ENCODE assay signal across 8 cellular contexts in the genomic region with DNA sequence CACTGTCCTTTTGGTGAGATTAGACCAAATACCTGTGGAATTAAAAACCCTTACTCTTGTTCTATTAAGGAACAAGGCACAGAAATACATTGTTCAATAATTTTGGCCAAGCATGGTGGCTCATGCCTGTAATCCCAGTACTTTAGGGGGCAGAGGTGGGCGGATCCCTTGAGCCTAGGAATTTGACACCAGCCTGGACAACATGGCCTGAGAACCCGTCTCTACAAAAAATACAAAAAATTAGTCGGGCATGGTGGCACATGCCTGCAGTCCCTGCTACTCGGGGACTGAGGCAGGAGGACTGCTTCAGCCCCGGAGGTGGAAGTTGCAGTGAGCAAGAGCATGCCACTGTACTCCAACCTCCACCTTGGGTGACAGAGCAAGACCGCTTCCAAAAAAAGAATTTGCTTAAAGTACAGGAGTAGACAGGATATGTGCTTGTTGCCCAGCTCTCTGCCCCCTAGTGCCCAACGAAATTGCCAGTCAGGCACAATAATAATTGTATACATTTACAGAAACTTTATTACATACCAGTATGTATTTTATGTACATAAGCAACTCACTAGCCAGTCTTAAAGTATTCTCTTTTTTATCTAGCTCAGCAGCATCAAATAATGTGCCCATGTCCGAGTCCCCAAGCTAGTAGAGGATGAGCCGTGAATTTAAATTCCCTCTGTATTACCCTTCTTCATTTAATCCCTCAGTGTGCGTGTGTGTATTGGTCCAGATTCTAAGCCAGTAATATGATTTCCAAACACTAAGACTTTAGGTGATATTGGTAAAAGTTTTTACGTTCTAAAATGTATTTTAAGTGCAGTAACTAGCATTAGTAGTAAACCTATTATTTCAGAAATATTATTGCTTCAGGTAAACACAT. TPM values are rescaled to one million over a fixed set of nuclear protein-coding genes. Genes with fewer than 3 reads are reported as not detected.
DNase-seq lines count a peak whose midpoint lies in the region; ATAC-seq and TF ChIP-seq lines count a peak whose summit lies in the region.

No MANE protein-coding gene starts in this region.

- H3K9me3 Mint-ChIP-seq in CD4-positive, alpha-beta T cell: no peaks in the 10 kb centered on the region
- H3K9me3 Mint-ChIP-seq in activated T-helper 1 cell treated with anti-CD3 and anti-CD28 coated beads, Interleukin-12 subunit alpha, Interleukin-12 subunit beta, Interleukin-2, Interleukin-4 antibody, amounts not matched to agents 30 ng/mL and 10 ng/mL and 1 ng/mL, durations not matched to agents 14 hours and 24 hours and 36 hours: no peaks in the 10 kb centered on the region

- intact Hi-C loops in CD4-positive, alpha-beta T cell (cut with DNase I, micrococcal nuclease): loop anchor here (2.0 to 10.0 kb wide), 5 partner anchors 67 to 1555 kb away; a partner anchor contains a TSS
- intact Hi-C loops in IMR-90 (cut with micrococcal nuclease): no loop called here
- intact Hi-C loops in activated T-helper 1 cell treated with anti-CD3 and anti-CD28 coated beads, Interleukin-12 subunit alpha, Interleukin-12 subunit beta, Interleukin-2, Interleukin-4 antibody, amounts not matched to agents 30 ng/mL and 10 ng/mL and 1 ng/mL, durations not matched to agents 14 hours and 24 hours and 36 hours (cut with micrococcal nuclease): no loop called here

- H4K8ac ChIP-seq in IMR-90 (ENCODE audit: low read depth in 2 of 2, low read length in 2 of 2): no peak overlapping the region

- 100% methylated on average over 1 of the region's 11 CpGs; no CpG with 5 or more reads in 1 of the 2 experiments for WGBS in IMR-90 (ENCODE audit: extremely low coverage in 2 of 2, insufficient read length in 1 of 2), 2 experiments
- WGBS in hepatocyte (ENCODE audit: low lambda C conversion rate, missing lambda C conversion rate): 70% methylated on average over 11 of the region's 11 CpGs
- 77% methylated on average over 11 of the region's 11 CpGs for WGBS in smooth muscle cell (ENCODE audit: low lambda C conversion rate)

- peak overlapping the region; percentile 99 for H3K27ac Mint-ChIP-seq in CD4-positive, alpha-beta T cell
- H3K27ac Mint-ChIP-seq in activated T-helper 1 cell treated with anti-CD3 and anti-CD28 coated beads, Interleukin-12 subunit alpha, Interleukin-12 subunit beta, Interleukin-2, Interleukin-4 antibody, amounts not matched to agents 30 ng/mL and 10 ng/mL and 1 ng/mL, durations not matched to agents 14 hours and 24 hours and 36 hours: peak overlapping the region; percentile 95

- no peak overlapping the region for H2BK5ac ChIP-seq in IMR-90 (ENCODE audit: low read depth, low read length, poor library complexity, severe bottlenecking)

- peak; percentile 35 for TF ChIP-seq CTCF in CD4-positive, alpha-beta T cell (IDR thresholded peaks at IDR 0.05)
- TF ChIP-seq CTCF in IMR-90 (conservative IDR thresholded peaks at IDR 0.05; ENCODE audit: low read depth, low read length): peak; percentile 32; the same call in 1 of the 2 replicates
- TF ChIP-seq CTCF in hepatocyte (IDR thresholded peaks at IDR 0.05; ENCODE audit: poor library complexity): peak; percentile 28
- peak; percentile 18 for TF ChIP-seq CTCF in smooth muscle cell (IDR thresholded peaks at IDR 0.05; ENCODE audit: borderline replicate concordance, insufficient read depth, poor library complexity, severe bottlenecking)

- H3K27me3 ChIP-seq in CD4-positive, alpha-beta T cell (ENCODE audit: control insufficient read depth, insufficient read depth, low read length): no peaks in the 10 kb centered on the region
- no peaks in the 10 kb centered on the region for H3K27me3 ChIP-seq in IMR-90 (ENCODE audit: control insufficient read depth, insufficient read depth, low read length)
- H3K27me3 ChIP-seq in hepatocyte: no peaks in the 10 kb centered on the region
- no peaks in the 10 kb centered on the region for H3K27me3 ChIP-seq in smooth muscle cell (ENCODE audit: low read depth)

- dilution Hi-C loops in IMR-90 (cut with HindIII; ENCODE audit: low sequenced_read_pairs, unreplicated experiment): no loop called here

- peak overlapping the region; percentile 97 for H3K4me3 Mint-ChIP-seq in CD4-positive, alpha-beta T cell
- peak overlapping the region; percentile 97 for H3K4me3 Mint-ChIP-seq in activated T-helper 1 cell treated with anti-CD3 and anti-CD28 coated beads, Interleukin-12 subunit alpha, Interleukin-12 subunit beta, Interleukin-2, Interleukin-4 antibody, amounts not matched to agents 30 ng/mL and 10 ng/mL and 1 ng/mL, durations not matched to agents 14 hours and 24 hours and 36 hours

- no peak overlapping the region for H2BK120ac ChIP-seq in IMR-90 (ENCODE audit: low read depth, low read length)

- no peaks in the 10 kb centered on the region for H3K9me2 ChIP-seq in hepatocyte (replicated peaks; ENCODE audit: insufficient read depth)

- CTCF ChIA-PET in CD4-positive, alpha-beta T cell (lab: Charles Lee): interaction anchor here (2.4 kb wide), 1 partner anchor 24 kb away, joined by 10 read pairs; a partner anchor contains a TSS
- CTCF ChIA-PET in IMR-90 (lab: Yijun Ruan, JAX): no interaction called here

- H3K9ac ChIP-seq in IMR-90 (ENCODE audit: low read depth, low read length) (peak overlapping the region; percentile 80), smooth muscle cell (ENCODE audit: low read depth) (peak overlapping the region; percentile 98)

- H2AK5ac ChIP-seq in IMR-90 (ENCODE audit: low read depth, low read length): no peak overlapping the region

- no peak for TF ChIP-seq RAD21 in IMR-90 (IDR thresholded peaks at IDR 0.05; ENCODE audit: low read length)

- H3K36me3 Mint-ChIP-seq in CD4-positive, alpha-beta T cell (ENCODE audit: low read depth): peaks cover 54% of the 10 kb centered on the region
- H3K36me3 Mint-ChIP-seq in activated T-helper 1 cell treated with anti-CD3 and anti-CD28 coated beads, Interleukin-12 subunit alpha, Interleukin-12 subunit beta, Interleukin-2, Interleukin-4 antibody, amounts not matched to agents 30 ng/mL and 10 ng/mL and 1 ng/mL, durations not matched to agents 14 hours and 24 hours and 36 hours (ENCODE audit: low read depth): peaks cover 27% of the 10 kb centered on the region

- H3K27ac ChIP-seq in CD4-positive, alpha-beta T cell (ENCODE audit: low read depth, low read length): peak overlapping the region; percentile 60
- no peak overlapping the region for H3K27ac ChIP-seq in IMR-90 (ENCODE audit: insufficient read depth, low read length)
- H3K27ac ChIP-seq in hepatocyte: peak overlapping the region; percentile 98
- peak overlapping the region; percentile 94 for H3K27ac ChIP-seq in smooth muscle cell (ENCODE audit: low read depth)

- no TSS peak for BruUV-seq in IMR-90 (replicated peaks; lab: Mats Ljungman, UMichigan)

- peaks cover 34% of the 10 kb centered on the region for H3K79me2 ChIP-seq in hepatocyte
- H3K79me2 ChIP-seq in smooth muscle cell (ENCODE audit: low read depth): peaks cover 32% of the 10 kb centered on the region

- in situ Hi-C loops in IMR-90 (cut with MboI; ENCODE audit: low sequenced_read_pairs): no loop called here

- POLR2A ChIA-PET in CD4-positive, alpha-beta T cell (lab: Charles Lee): interaction anchor here (1.0 to 2.6 kb wide), 5 partner anchors 9 to 104 kb away, joined by 3 to 30 read pairs (median 4); a partner anchor contains a TSS
- POLR2A ChIA-PET in IMR-90 (lab: Charles Lee; ENCODE audit: unreplicated experiment): interaction anchor here (0.6 kb wide), 1 partner anchor 47 kb away, joined by 3 read pairs; no protein-coding TSS in a partner anchor

- H3K23ac ChIP-seq in IMR-90 (ENCODE audit: low read depth, low read length): no peak overlapping the region

- H3K4me2 ChIP-seq in IMR-90 (ENCODE audit: low read depth, low read length) (peak overlapping the region; percentile 85), hepatocyte (peak overlapping the region; percentile 88), smooth muscle cell (peak overlapping the region; percentile 91)

- no peaks in the 10 kb centered on the region for H3K27me3 Mint-ChIP-seq in CD4-positive, alpha-beta T cell
- H3K27me3 Mint-ChIP-seq in activated T-helper 1 cell treated with anti-CD3 and anti-CD28 coated beads, Interleukin-12 subunit alpha, Interleukin-12 subunit beta, Interleukin-2, Interleukin-4 antibody, amounts not matched to agents 30 ng/mL and 10 ng/mL and 1 ng/mL, durations not matched to agents 14 hours and 24 hours and 36 hours (ENCODE audit: insufficient read depth): no peaks in the 10 kb centered on the region

- no peaks in the 10 kb centered on the region for H3K9me3 ChIP-seq in CD4-positive, alpha-beta T cell (ENCODE audit: control insufficient read depth, low read length)
- no peaks in the 10 kb centered on the region for H3K9me3 ChIP-seq in IMR-90 (ENCODE audit: control insufficient read depth, insufficient read depth, low read length)
- H3K9me3 ChIP-seq in hepatocyte (ENCODE audit: low read depth): no peaks in the 10 kb centered on the region
- no peaks in the 10 kb centered on the region for H3K9me3 ChIP-seq in smooth muscle cell (replicated peaks; ENCODE audit: low read depth)

- H4K5ac ChIP-seq in IMR-90 (ENCODE audit: low read depth, low read length): no peak overlapping the region

- DNase-seq in CD4-positive, alpha-beta T cell: peak in 2 of 10 experiments; percentile 4 to 11
- DNase-seq in IMR-90 (no peak), hepatocyte (ENCODE audit: low spot score) (no peak), smooth muscle cell (lab: John Stamatoyannopoulos, UW; ENCODE audit: unreplicated experiment) (no peak), iPS-NIHi7 (ENCODE audit: extremely low spot score) (no peak), NCI-H446 (lab: John Stamatoyannopoulos, UW) (no peak)
- no peak for DNase-seq in activated T-helper 1 cell treated with anti-CD3 and anti-CD28 coated beads, Interleukin-12 subunit alpha, Interleukin-12 subunit beta, Interleukin-2, Interleukin-4 antibody, amounts not matched to agents 30 ng/mL and 10 ng/mL and 1 ng/mL, durations not matched to agents 14 hours and 24 hours and 36 hours (ENCODE audit: low spot score)

- H4K91ac ChIP-seq in IMR-90 (ENCODE audit: insufficient read depth, low read depth, low read length): no peak overlapping the region

- H3K36me3 ChIP-seq in IMR-90 (ENCODE audit: control insufficient read depth, insufficient read depth, low read length) (peaks cover 16% of the 10 kb centered on the region), hepatocyte (replicated peaks; ENCODE audit: insufficient read depth, low read depth) (no peaks in the 10 kb centered on the region), smooth muscle cell (ENCODE audit: low read depth) (peaks cover 20% of the 10 kb centered on the region)

- ATAC-seq in CD4-positive, alpha-beta T cell (ENCODE audit: poor library complexity): no peak
- no peak for ATAC-seq in IMR-90 (ENCODE audit: low read depth)
- ATAC-seq in HG03442 (IDR thresholded peaks at IDR 0.05; ENCODE audit: unreplicated experiment): no peak

- peaks cover 34% of the 10 kb centered on the region for H3K4me1 Mint-ChIP-seq in CD4-positive, alpha-beta T cell (ENCODE audit: low read depth)
- peaks cover 11% of the 10 kb centered on the region for H3K4me1 Mint-ChIP-seq in activated T-helper 1 cell treated with anti-CD3 and anti-CD28 coated beads, Interleukin-12 subunit alpha, Interleukin-12 subunit beta, Interleukin-2, Interleukin-4 antibody, amounts not matched to agents 30 ng/mL and 10 ng/mL and 1 ng/mL, durations not matched to agents 14 hours and 24 hours and 36 hours (ENCODE audit: low read depth)

- H2BK20ac ChIP-seq in IMR-90 (ENCODE audit: low read depth, low read length): no peak overlapping the region

- TF ChIP-seq POLR2A in IMR-90 (IDR thresholded peaks at IDR 0.05; ENCODE audit: low read depth, low read length): no peak

- H2AFZ ChIP-seq in IMR-90 (replicated peaks; ENCODE audit: low read length, poor library complexity) (no peak overlapping the region), hepatocyte (no peak overlapping the region), smooth muscle cell (ENCODE audit: low read depth) (no peak overlapping the region)

- no peak overlapping the region for H3K4ac ChIP-seq in IMR-90 (ENCODE audit: low read depth, low read length)

- no peaks in the 10 kb centered on the region for H3F3A ChIP-seq in smooth muscle cell (ENCODE audit: low read depth)

- no peak overlapping the region for H2AK9ac ChIP-seq in IMR-90 (replicated peaks; ENCODE audit: low read depth, low read length, poor library complexity)

- no peaks in the 10 kb centered on the region for H3K9me1 ChIP-seq in IMR-90 (ENCODE audit: insufficient read depth, low read length)

- H3K79me1 ChIP-seq in IMR-90 (ENCODE audit: low read depth in 1 of 2, low read length in 2 of 2): peaks cover 20 to 24% of the 10 kb centered on the region in 2 experiments

- H2BK15ac ChIP-seq in IMR-90 (ENCODE audit: low read depth, low read length): no peak overlapping the region

- H3K18ac ChIP-seq in IMR-90 (ENCODE audit: low read depth, low read length): no peak overlapping the region

- H3K4me3 ChIP-seq in IMR-90 (ENCODE audit: insufficient read depth, low read depth, low read length) (peak overlapping the region; percentile 92), hepatocyte (peak overlapping the region; percentile 87), smooth muscle cell (peak overlapping the region; percentile 98)

- peaks cover 28% of the 10 kb centered on the region for H4K20me1 ChIP-seq in IMR-90 (ENCODE audit: insufficient read depth, low read length)
- H4K20me1 ChIP-seq in hepatocyte (ENCODE audit: insufficient read depth, poor library complexity, severe bottlenecking): peaks cover 30% of the 10 kb centered on the region
- peaks cover 43% of the 10 kb centered on the region for H4K20me1 ChIP-seq in smooth muscle cell (ENCODE audit: low read depth)

- H3K14ac ChIP-seq in IMR-90 (replicated peaks; ENCODE audit: low read depth, low read length): no peak overlapping the region

- H3K4me1 ChIP-seq in IMR-90 (ENCODE audit: control insufficient read depth, insufficient read depth, low read length): peaks cover 2% of the 10 kb centered on the region
- H3K4me1 ChIP-seq in hepatocyte (ENCODE audit: insufficient read depth): peaks cover 9% of the 10 kb centered on the region
- peaks cover 7% of the 10 kb centered on the region for H3K4me1 ChIP-seq in smooth muscle cell (ENCODE audit: low read depth)

- no peak overlapping the region for H3K56ac ChIP-seq in IMR-90 (ENCODE audit: extremely low read depth, insufficient read depth, low read length)

RNA-seq across cellular contexts. Expression of a gene that starts 1.4 kb away (rescaled TPM):
- total RNA-seq in CD4-positive, alpha-beta T cell: 100 to 1,000 TPM; 105 to 107 TPM
- total RNA-seq in IMR-90 (2012; rRNA removed) (99.4 and 109 TPM in 2 replicates), hepatocyte (42.7 and 51.6 TPM in 2 replicates), smooth muscle cell (60.3 and 62.5 TPM in 2 replicates)
- polyA plus RNA-seq in IMR-90 (2012; rRNA removed) (19.9 and 34.5 TPM in 2 replicates), hepatocyte (27.3 and 27.7 TPM in 2 replicates), smooth muscle cell (20.3 and 30.8 TPM in 2 replicates)
- polyA plus RNA-seq in IMR-90 (2012; cell fraction: cytosol; rRNA removed): 5.5 and 19.0 TPM in 2 replicates
- polyA plus RNA-seq in IMR-90 (2012; cell fraction: nucleus; rRNA removed; ENCODE audit: low replicate concordance): 14.9 and 23.0 TPM in 2 replicates
- 42.4 and 43.3 TPM in 2 replicates for total RNA-seq in activated T-helper 1 cell treated with anti-CD3 and anti-CD28 coated beads, Interleukin-12 subunit alpha, Interleukin-12 subunit beta, Interleukin-2, Interleukin-4 antibody, amounts not matched to agents 30 ng/mL and 10 ng/mL and 1 ng/mL, durations not matched to agents 14 hours and 24 hours and 36 hours

RNA-seq across cellular contexts. Expression of a gene that starts 23.6 kb away (rescaled TPM):
- 1 to 10 TPM; 4.6 to 6.2 TPM for total RNA-seq in CD4-positive, alpha-beta T cell
- total RNA-seq in IMR-90 (2012; rRNA removed) (0.54 and 0.56 TPM in 2 replicates), hepatocyte (26.5 and 46.7 TPM in 2 replicates), smooth muscle cell (1.3 and 4.3 TPM in 2 replicates)
- polyA plus RNA-seq in IMR-90 (2012; rRNA removed) (0.50 and 0.55 TPM in 2 replicates), hepatocyte (14.5 and 18.9 TPM in 2 replicates), smooth muscle cell (0.97 and 2.3 TPM in 2 replicates)
- 0.01 and 0.14 TPM in 2 replicates for polyA plus RNA-seq in IMR-90 (2012; cell fraction: cytosol; rRNA removed)
- 0.08 and 0.57 TPM in 2 replicates for polyA plus RNA-seq in IMR-90 (2012; cell fraction: nucleus; rRNA removed; ENCODE audit: low replicate concordance)
- total RNA-seq in activated T-helper 1 cell treated with anti-CD3 and anti-CD28 coated beads, Interleukin-12 subunit alpha, Interleukin-12 subunit beta, Interleukin-2, Interleukin-4 antibody, amounts not matched to agents 30 ng/mL and 10 ng/mL and 1 ng/mL, durations not matched to agents 14 hours and 24 hours and 36 hours: 1.9 and 2.9 TPM in 2 replicates

RNA-seq across cellular contexts. Expression of a gene that starts 42.8 kb away (rescaled TPM):
- total RNA-seq in CD4-positive, alpha-beta T cell: under 1 TPM; 0.17 to 0.36 TPM
- total RNA-seq in IMR-90 (2012; rRNA removed) (not detected in 2 replicates), hepatocyte (0.47 and 0.48 TPM in 2 replicates), smooth muscle cell (0.13 TPM in 1 of 2 replicates, not detected in the other)
- polyA plus RNA-seq in IMR-90 (2012; rRNA removed) (not detected in 2 replicates), hepatocyte (0.51 and 0.75 TPM in 2 replicates), smooth muscle cell (not detected in 2 replicates)
- not detected in 2 replicates for polyA plus RNA-seq in IMR-90 (2012; cell fraction: cytosol; rRNA removed)
- polyA plus RNA-seq in IMR-90 (2012; cell fraction: nucleus; rRNA removed; ENCODE audit: low replicate concordance): not detected in 2 replicates
- total RNA-seq in activated T-helper 1 cell treated with anti-CD3 and anti-CD28 coated beads, Interleukin-12 subunit alpha, Interleukin-12 subunit beta, Interleukin-2, Interleukin-4 antibody, amounts not matched to agents 30 ng/mL and 10 ng/mL and 1 ng/mL, durations not matched to agents 14 hours and 24 hours and 36 hours: not detected in 2 replicates

Comparison
In these comparisons a context has a peak if more than half of its experiments do, and no peak if none do; other contexts are left out.
1. intact Hi-C loops: an anchor here in CD4-positive, alpha-beta T cell (2.0 to 10.0 kb wide); none called in IMR-90 and activated T-helper 1 cell treated with anti-CD3 and anti-CD28 coated beads, Interleukin-12 subunit alpha, Interleukin-12 subunit beta, Interleukin-2, Interleukin-4 antibody, amounts not matched to agents 30 ng/mL and 10 ng/mL and 1 ng/mL, durations not matched to agents 14 hours and 24 hours and 36 hours.